Comparison of ENCODE assay signal across 11 cellular contexts in the genomic region with DNA sequence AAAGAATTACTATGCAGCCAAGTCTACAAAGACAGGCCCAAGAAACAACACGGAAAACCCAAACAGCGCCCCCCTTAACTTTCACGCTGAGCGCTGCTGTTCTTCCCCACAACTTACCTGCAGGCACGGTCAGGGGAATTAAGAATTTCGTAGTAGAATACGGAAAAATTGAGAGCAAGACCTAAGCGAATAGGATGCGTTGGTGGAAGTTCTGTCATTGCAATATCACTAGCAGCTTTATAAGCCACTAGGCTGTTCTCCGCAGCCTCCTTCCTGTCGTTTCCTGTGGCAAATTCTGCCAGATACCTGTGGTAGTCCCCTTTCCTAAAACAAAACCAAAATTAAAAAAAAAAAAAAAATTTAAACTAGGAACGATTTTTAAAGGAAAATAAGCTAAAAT. TPM values are rescaled to one million over a fixed set of nuclear protein-coding genes. Genes with fewer than 3 reads are reported as not detected.
DNase-seq lines count a peak whose midpoint lies in the region; ATAC-seq and TF ChIP-seq lines count a peak whose summit lies in the region.
"Had no signal": no experiment of that assay in that cellular context is flagged by ENCODE, and none has a peak within 500 bp of the region (broad histone marks: within the 10 kb centered on the region; RNA-seq: fewer than 3 reads in every experiment).

No MANE protein-coding gene starts in this region.

- H3K4me1 Mint-ChIP-seq in activated T-helper 1 cell treated with anti-CD3 and anti-CD28 coated beads, Interleukin-12 subunit alpha, Interleukin-12 subunit beta, Interleukin-2, Interleukin-4 antibody, amounts not matched to agents 30 ng/mL and 10 ng/mL and 1 ng/mL, durations not matched to agents 14 hours and 24 hours and 36 hours (ENCODE audit: low read depth) = peaks cover 41% of the 10 kb centered on the region
- peaks cover 30 to 49% (median 39%) of the 10 kb centered on the region in 3 donors for H3K4me1 Mint-ChIP-seq in naive B cell

- H3K36me3 Mint-ChIP-seq in activated T-helper 1 cell treated with anti-CD3 and anti-CD28 coated beads, Interleukin-12 subunit alpha, Interleukin-12 subunit beta, Interleukin-2, Interleukin-4 antibody, amounts not matched to agents 30 ng/mL and 10 ng/mL and 1 ng/mL, durations not matched to agents 14 hours and 24 hours and 36 hours (ENCODE audit: low read depth) = peaks cover 33% of the 10 kb centered on the region
- peaks cover 8 to 15% of the 10 kb centered on the region in 2 donors for H3K36me3 Mint-ChIP-seq in naive B cell

- no peaks in the 10 kb centered on the region for H3K9me3 Mint-ChIP-seq in activated T-helper 1 cell treated with anti-CD3 and anti-CD28 coated beads, Interleukin-12 subunit alpha, Interleukin-12 subunit beta, Interleukin-2, Interleukin-4 antibody, amounts not matched to agents 30 ng/mL and 10 ng/mL and 1 ng/mL, durations not matched to agents 14 hours and 24 hours and 36 hours
- H3K9me3 Mint-ChIP-seq in naive B cell = no peaks in the 10 kb centered on the region

- H3K27ac Mint-ChIP-seq in activated T-helper 1 cell treated with anti-CD3 and anti-CD28 coated beads, Interleukin-12 subunit alpha, Interleukin-12 subunit beta, Interleukin-2, Interleukin-4 antibody, amounts not matched to agents 30 ng/mL and 10 ng/mL and 1 ng/mL, durations not matched to agents 14 hours and 24 hours and 36 hours = peak overlapping the region; percentile 87
- H3K27ac Mint-ChIP-seq in naive B cell = peak overlapping the region in 5 of 6 donors; percentile 17 to 91 (median 50)

- ATAC-seq in naive B cell (ENCODE audit: low read depth in 2 of 2) = no peak
- ATAC-seq in lower lobe of right lung = no peak

- peaks cover 66% of the 10 kb centered on the region for H3K36me3 ChIP-seq in lower lobe of right lung

- H3K9me3 ChIP-seq in lower lobe of right lung = no peaks in the 10 kb centered on the region
- H3K9me3 ChIP-seq: BE2C had no signal

- peak overlapping the region; percentile 61 for H3K4me3 Mint-ChIP-seq in activated T-helper 1 cell treated with anti-CD3 and anti-CD28 coated beads, Interleukin-12 subunit alpha, Interleukin-12 subunit beta, Interleukin-2, Interleukin-4 antibody, amounts not matched to agents 30 ng/mL and 10 ng/mL and 1 ng/mL, durations not matched to agents 14 hours and 24 hours and 36 hours
- no peak overlapping the region for H3K4me3 Mint-ChIP-seq in naive B cell

- no peak for TF ChIP-seq CTCF in lower lobe of right lung (IDR thresholded peaks at IDR 0.05)

- H3K27me3 ChIP-seq in lower lobe of right lung (ENCODE audit: low read depth) = no peaks in the 10 kb centered on the region
- H3K27me3 ChIP-seq: BE2C had no signal

- no peak overlapping the region for H3K4me3 ChIP-seq in lower lobe of right lung
- H3K4me3 ChIP-seq: PC-9 had no signal

- peaks cover 58% of the 10 kb centered on the region for H3K4me1 ChIP-seq in lower lobe of right lung
- H3K4me1 ChIP-seq: BE2C had no signal

- H3K27ac ChIP-seq in lower lobe of right lung = no peak overlapping the region

- peak; percentile 33 for DNase-seq in stimulated activated CD4-positive, alpha-beta T cell treated with anti-CD3 and anti-CD28 coated beads, Interleukin-15, amount 100 ng/mL, for 24 hours
- no peak for DNase-seq in stimulated activated CD4-positive, alpha-beta T cell treated with anti-CD3 and anti-CD28 coated beads, Interleukin-1b, Interleukin-23, amount 100 ng/mL, for 48 hours
- peak; percentile 8 for DNase-seq in activated T-helper 1 cell treated with anti-CD3 and anti-CD28 coated beads, Interleukin-12 subunit alpha, Interleukin-12 subunit beta, Interleukin-2, Interleukin-4 antibody, amounts not matched to agents 30 ng/mL and 10 ng/mL and 1 ng/mL, durations not matched to agents 14 hours and 24 hours and 36 hours (ENCODE audit: low spot score)
- DNase-seq in naive B cell (no peak), HK-2 (ENCODE audit: unreplicated experiment) (no peak), lower lobe of right lung (no peak), SK-N-DZ (ENCODE audit: low spot score) (no peak), dermis blood vessel endothelial cell (no peak)
- DNase-seq: BE2C, NCI-H2227 treated with DMSO at 0.1 percent for 48 hours, PC-9 had no signal

- intact Hi-C loops in activated T-helper 1 cell treated with anti-CD3 and anti-CD28 coated beads, Interleukin-12 subunit alpha, Interleukin-12 subunit beta, Interleukin-2, Interleukin-4 antibody, amounts not matched to agents 30 ng/mL and 10 ng/mL and 1 ng/mL, durations not matched to agents 14 hours and 24 hours and 36 hours (cut with micrococcal nuclease) = loop anchor here (2.0 to 10.0 kb wide), 3 partner anchors 14 to 974 kb away; partner anchors contain the start of genes SGSM2 and TSR1
- intact Hi-C loops in lower lobe of right lung (cut with DNase I) = no loop called here

- no peaks in the 10 kb centered on the region for H3K27me3 Mint-ChIP-seq in activated T-helper 1 cell treated with anti-CD3 and anti-CD28 coated beads, Interleukin-12 subunit alpha, Interleukin-12 subunit beta, Interleukin-2, Interleukin-4 antibody, amounts not matched to agents 30 ng/mL and 10 ng/mL and 1 ng/mL, durations not matched to agents 14 hours and 24 hours and 36 hours (ENCODE audit: insufficient read depth)
- H3K27me3 Mint-ChIP-seq in naive B cell = no peaks in the 10 kb centered on the region

RNA-seq across cellular contexts. Expression of gene YWHAE, which starts 39.0 kb away (rescaled TPM):
- total RNA-seq in activated T-helper 1 cell treated with anti-CD3 and anti-CD28 coated beads, Interleukin-12 subunit alpha, Interleukin-12 subunit beta, Interleukin-2, Interleukin-4 antibody, amounts not matched to agents 30 ng/mL and 10 ng/mL and 1 ng/mL, durations not matched to agents 14 hours and 24 hours and 36 hours = 439 and 444 TPM in 2 replicates
- 10 to 100 TPM; 41.6 to 51.5 (median 44.8) TPM for polyA plus RNA-seq in naive B cell (ENCODE audit: low read depth in 6 of 6)
- total RNA-seq in lower lobe of right lung = 383 TPM
- polyA plus RNA-seq in SK-N-DZ (2014; cell fraction: cytosol; rRNA removed) = 655 and 809 TPM in 2 replicates
- 346 and 460 TPM in 2 replicates for polyA plus RNA-seq in SK-N-DZ (2014; cell fraction: nucleus; rRNA removed)
- total RNA-seq in dermis blood vessel endothelial cell = 558 and 1,026 TPM in 2 replicates

Comparison
In these comparisons a context has a peak if more than half of its experiments do, and no peak if none do; other contexts are left out.
1. DNase-seq: peak in stimulated activated CD4-positive, alpha-beta T cell treated with anti-CD3 and anti-CD28 coated beads, Interleukin-15, amount 100 ng/mL, for 24 hours (single experiment) and activated T-helper 1 cell treated with anti-CD3 and anti-CD28 coated beads, Interleukin-12 subunit alpha, Interleukin-12 subunit beta, Interleukin-2, Interleukin-4 antibody, amounts not matched to agents 30 ng/mL and 10 ng/mL and 1 ng/mL, durations not matched to agents 14 hours and 24 hours and 36 hours (single experiment); none in stimulated activated CD4-positive, alpha-beta T cell treated with anti-CD3 and anti-CD28 coated beads, Interleukin-1b, Interleukin-23, amount 100 ng/mL, for 48 hours (single experiment), naive B cell (single experiment), HK-2 (single experiment), lower lobe of right lung (single experiment), SK-N-DZ (single experiment) and dermis blood vessel endothelial cell (single experiment).